14 cellular contexts compared by ENCODE assay signal in genomic region chr11:130773436-130773835, GRCh38.
"Had no signal": no experiment of that assay in that cellular context is flagged by ENCODE, and none has a peak within 500 bp of the region (broad histone marks: within the 10 kb centered on the region; RNA-seq: fewer than 3 reads in every experiment).

No MANE protein-coding gene starts in this region.

- H3K9me3 ChIP-seq: right atrium auricular region, tibial nerve had no signal

- ATAC-seq: activated T-helper 17 cell treated with anti-CD3 and anti-CD28 coated beads, Interleukin-2, amount 50 U/mL, for 72 hours; left lobe of liver had no signal

- H3K27me3 ChIP-seq: right atrium auricular region, tibial nerve had no signal

- DNase-seq: activated CD4-positive, alpha-beta T cell treated with anti-CD3 and anti-CD28 coated beads for 48 hours; activated naive CD4-positive, alpha-beta T cell treated with anti-CD3 and anti-CD28 coated beads for 36 hours; central memory CD4-positive, alpha-beta T cell; erythroblast; foreskin melanocyte; head of caudate nucleus; islet precursor cell; posterior cingulate gyrus; SIG-M5; small intestine had no signal

- H3K27ac ChIP-seq: right atrium auricular region had no signal

- H3K4me3 ChIP-seq: right atrium auricular region, tibial nerve had no signal

- H3K36me3 ChIP-seq: right atrium auricular region, tibial nerve had no signal
